In genomic region chr4:145155268-145155870, GRCh38 we compare ENCODE assay signal across 16 cellular contexts.
"Had no signal": no experiment of that assay in that cellular context is flagged by ENCODE, and none has a peak within 500 bp of the region (broad histone marks: within the 10 kb centered on the region; RNA-seq: fewer than 3 reads in every experiment).

No MANE protein-coding gene starts in this region.

- H3K9me3 Mint-ChIP-seq: naive thymus-derived CD8-positive, alpha-beta T cell; stimulated activated naive B cell treated with anti-CD40 and anti-IgM and Interleukin-4, amounts not matched to agents 10 μg/mL and 1 μg/mL and 100 μg/mL, for 72 hours had no signal

- H3K27me3 Mint-ChIP-seq: naive thymus-derived CD8-positive, alpha-beta T cell; stimulated activated naive B cell treated with anti-CD40 and anti-IgM and Interleukin-4, amounts not matched to agents 10 μg/mL and 1 μg/mL and 100 μg/mL, for 72 hours had no signal

- H3K4me3 ChIP-seq: colonic mucosa, heart right ventricle, mucosa of descending colon, sigmoid colon, skin epidermis, stomach, thoracic aorta, transverse colon had no signal

- H3K4me3 Mint-ChIP-seq: endodermal cell; naive thymus-derived CD8-positive, alpha-beta T cell; stimulated activated naive B cell treated with anti-CD40 and anti-IgM and Interleukin-4, amounts not matched to agents 10 μg/mL and 1 μg/mL and 100 μg/mL, for 72 hours had no signal

- H3K27ac Mint-ChIP-seq: endodermal cell; stimulated activated naive B cell treated with anti-CD40 and anti-IgM and Interleukin-4, amounts not matched to agents 10 μg/mL and 1 μg/mL and 100 μg/mL, for 72 hours had no signal

- H3K27ac ChIP-seq: colonic mucosa, neutrophil, skin epidermis, stomach, thoracic aorta, transverse colon had no signal

- H3K9me3 ChIP-seq: colonic mucosa, heart right ventricle, mucosa of descending colon, neutrophil, sigmoid colon, stomach, thoracic aorta, transverse colon had no signal

- H3K36me3 ChIP-seq: colonic mucosa had no signal

- H3K27me3 ChIP-seq: colonic mucosa, heart right ventricle, neutrophil, sigmoid colon, stomach, transverse colon had no signal

- H3K4me1 Mint-ChIP-seq: endodermal cell had no signal

- DNase-seq: colonic mucosa; effector CD4-positive, alpha-beta T cell; naive thymus-derived CD8-positive, alpha-beta T cell; sigmoid colon; stimulated activated CD4-positive, alpha-beta T cell treated with anti-CD3 and anti-CD28 coated beads, Interleukin-2, amount 100 ng/mL, for 24 hours; stimulated activated CD4-positive, alpha-beta T cell treated with anti-CD3 and anti-CD28 coated beads, Interleukin-4, amount 100 ng/mL, for 4 hours; stimulated activated naive B cell treated with anti-CD40 and anti-IgM and Interleukin-4, amounts not matched to agents 10 μg/mL and 1 μg/mL and 100 μg/mL, for 72 hours; stomach; transverse colon had no signal

- ATAC-seq: esophagus mucosa; naive thymus-derived CD8-positive, alpha-beta T cell had no signal

- H3K4me1 ChIP-seq: colonic mucosa had no signal
